ENCODE assay signal across 11 cellular contexts in genomic region chr4:175238827-175239517, GRCh38.
"Had no signal": no experiment of that assay in that cellular context is flagged by ENCODE, and none has a peak within 500 bp of the region (broad histone marks: within the 10 kb centered on the region; RNA-seq: fewer than 3 reads in every experiment).

No MANE protein-coding gene starts in this region.

- H3K27me3 ChIP-seq: dorsolateral prefrontal cortex, esophagus muscularis mucosa, suprapubic skin had no signal

- H3K27ac ChIP-seq: dorsolateral prefrontal cortex, esophagus muscularis mucosa, lower lobe of right lung, psoas muscle, suprapubic skin had no signal

- H3K36me3 ChIP-seq: esophagus muscularis mucosa, lower lobe of right lung, suprapubic skin had no signal

- FAIRE-seq: astrocyte had no signal

- H3K4me1 ChIP-seq: esophagus muscularis mucosa, lower lobe of right lung, psoas muscle, suprapubic skin had no signal

- H3K9me3 ChIP-seq: esophagus muscularis mucosa, lower lobe of right lung, psoas muscle, suprapubic skin had no signal

- ATAC-seq: lower lobe of right lung, psoas muscle, sciatic nerve had no signal

- H3K4me3 ChIP-seq: dorsolateral prefrontal cortex, esophagus muscularis mucosa, lower lobe of right lung, psoas muscle, suprapubic skin had no signal

- DNase-seq: activated CD4-positive, alpha-beta memory T cell treated with anti-CD3 and anti-CD28 coated beads, Interleukin-2, amount 10 ng/mL, durations not matched to agents 7 days and 5 days; activated CD4-positive, alpha-beta T cell treated with anti-CD3 and anti-CD28 coated beads for 4 hours; activated naive CD4-positive, alpha-beta T cell treated with anti-CD3 and anti-CD28 coated beads, Interleukin-2, amount 10 ng/mL, durations not matched to agents 7 days and 5 days; activated T-cell treated with anti-CD3 and anti-CD28 coated beads, Interleukin-2, amount 50 U/mL, for 24 hours; dorsolateral prefrontal cortex; lower lobe of right lung; psoas muscle had no signal
